ENCODE assay signal across 4 cellular contexts in genomic region chr17:79587945-79588344, GRCh38. TPM values are rescaled to one million over a fixed set of nuclear protein-coding genes. Genes with fewer than 3 reads are reported as not detected.
"Had no signal": no experiment of that assay in that cellular context is flagged by ENCODE, and none has a peak within 500 bp of the region (broad histone marks: within the 10 kb centered on the region; RNA-seq: fewer than 3 reads in every experiment).

No MANE protein-coding gene starts in this region.

- ATAC-seq: GM12878 had no signal

- DNase-seq: GDM1, GF-D8 had no signal

- H3K4me3 ChIP-seq: GM12878 had no signal

RNA-seq across cellular contexts. Expression of gene RBFOX3, which starts 22.9 kb away (rescaled TPM):
- total RNA-seq: G401, GM12878 had no signal
